In the genomic region with DNA sequence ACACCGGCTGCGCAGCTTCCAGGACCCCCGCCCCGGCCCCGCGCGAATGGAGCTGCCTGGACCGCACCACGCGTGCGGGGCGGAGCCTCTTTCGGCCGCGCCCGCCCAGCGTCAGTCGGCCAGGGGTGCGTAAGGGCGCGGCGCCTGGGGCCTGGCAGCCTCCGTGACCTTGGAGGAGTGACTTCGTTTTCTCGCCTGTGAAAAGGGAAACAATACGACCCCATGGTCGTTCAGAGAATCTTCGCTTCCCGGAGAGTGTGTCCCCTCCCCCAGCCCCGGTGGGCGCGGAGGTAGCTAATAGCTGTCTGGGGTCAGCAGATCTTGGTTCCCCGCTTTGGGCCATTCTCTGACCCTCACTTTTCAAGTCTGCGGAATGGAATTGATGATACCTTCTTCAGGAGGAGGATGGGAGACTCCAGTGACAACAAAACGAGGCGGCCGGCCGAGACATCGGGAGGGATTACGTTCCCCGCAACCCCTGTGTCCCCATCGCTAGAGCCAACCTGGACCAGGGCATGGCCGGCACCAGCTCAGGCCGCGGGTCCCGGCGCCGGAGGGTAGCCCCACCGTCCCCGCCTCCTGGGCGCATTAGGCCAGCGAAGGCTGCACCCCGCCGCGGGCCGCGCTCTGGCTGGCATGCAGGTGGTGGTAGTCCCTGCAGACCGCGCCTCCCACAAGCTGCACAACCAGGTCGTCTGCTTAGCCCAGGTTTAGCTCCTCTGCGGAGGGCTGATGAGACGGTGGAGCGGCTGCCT, we compare ENCODE assay signal across 9 cellular contexts. TPM values are rescaled to one million over a fixed set of nuclear protein-coding genes. Genes with fewer than 3 reads are reported as not detected.
DNase-seq lines count a peak whose midpoint lies in the region; ATAC-seq, FAIRE-seq and TF ChIP-seq lines count a peak whose summit lies in the region.
"Had no signal": no experiment of that assay in that cellular context is flagged by ENCODE, and none has a peak within 500 bp of the region (broad histone marks: within the 10 kb centered on the region; RNA-seq: fewer than 3 reads in every experiment).

No MANE protein-coding gene starts in this region.

- peak overlapping the region; percentile 85 for H3K4me3 Mint-ChIP-seq in Caco-2 (ENCODE audit: unreplicated experiment)

- FAIRE-seq in RCC 7860 (lab: Jason Lieb, UNC), result no peak
- FAIRE-seq: colon had no signal

- no TSS peak for BruUV-seq in Caco-2 (replicated peaks; lab: Mats Ljungman, UMichigan)

- H3K27ac ChIP-seq in HUES48 (ENCODE audit: low read depth, low read length), result peak overlapping the region; percentile 50

- no peaks in the 10 kb centered on the region for H3K9me3 Mint-ChIP-seq in Caco-2 (ENCODE audit: unreplicated experiment)

- intact Hi-C loops in Caco-2 (cut with micrococcal nuclease; ENCODE audit: unreplicated experiment), result loop anchor here (1.0 kb wide), 2 partner anchors 35 to 127 kb away; partner anchors contain the start of gene CLTB

- peaks cover 29% of the 10 kb centered on the region for H3K4me1 Mint-ChIP-seq in Caco-2 (ENCODE audit: low read depth, unreplicated experiment)

- DNase-seq in Caco-2 (peak; percentile 81 to 82), RCC 7860 (ENCODE audit: low spot score) (peak; percentile 14), fibroblast of villous mesenchyme (ENCODE audit: low read depth) (peak; percentile 26), ureter (ENCODE audit: low spot score) (peak; percentile 72)
- DNase-seq in activated T-helper 9 cell treated with anti-CD3 and anti-CD28 coated beads, Interleukin-2, amount 50 U/mL, for 16 hours (ENCODE audit: low read depth), result peak; percentile 62

- H3K4me3 ChIP-seq in Caco-2 (ENCODE audit: low read depth, low read length) (peak overlapping the region; percentile 71), HUES48 (ENCODE audit: low read depth, low read length) (peak overlapping the region; percentile 81), fibroblast of villous mesenchyme (ENCODE audit: low read depth, low read length) (peak overlapping the region; percentile 63), neuron (ENCODE audit: low read length) (peak overlapping the region; percentile 71)

- H3K27me3 Mint-ChIP-seq in Caco-2 (ENCODE audit: insufficient read depth, unreplicated experiment), result no peaks in the 10 kb centered on the region

- H3K27ac Mint-ChIP-seq in Caco-2 (ENCODE audit: unreplicated experiment), result peak overlapping the region; percentile 86

- peak; percentile 72 for ATAC-seq in GM21381 (IDR thresholded peaks at IDR 0.05; ENCODE audit: unreplicated experiment)

- no peak for TF ChIP-seq CTCF in Caco-2 (IDR thresholded peaks at IDR 0.05; ENCODE audit: insufficient read depth in 1 of 2, low read depth in 1 of 2, low read length in 1 of 2, severe bottlenecking in 1 of 2, unreplicated experiment in 1 of 2)
- TF ChIP-seq CTCF in fibroblast of villous mesenchyme (IDR thresholded peaks at IDR 0.05; ENCODE audit: insufficient read depth, low read depth, low read length), result no peak

- H2AFZ ChIP-seq in neuron (ENCODE audit: low read depth, low read length), result peak overlapping the region; percentile 97

- H3K36me3 Mint-ChIP-seq in Caco-2 (ENCODE audit: insufficient read depth, unreplicated experiment), result peaks cover 18% of the 10 kb centered on the region

- peak overlapping the region; percentile 48 for H3K9ac ChIP-seq in HUES48 (ENCODE audit: low read depth, low read length)

- peaks cover 33% of the 10 kb centered on the region for H3K4me1 ChIP-seq in Caco-2
- H3K4me1 ChIP-seq in HUES48 (ENCODE audit: control insufficient read depth, insufficient read depth, low read length), result peaks cover 20% of the 10 kb centered on the region
- peaks cover 17% of the 10 kb centered on the region for H3K4me1 ChIP-seq in neuron (ENCODE audit: insufficient read depth, low read length)

- no peaks in the 10 kb centered on the region for H3K9me3 ChIP-seq in Caco-2
- no peaks in the 10 kb centered on the region for H3K9me3 ChIP-seq in HUES48 (ENCODE audit: control insufficient read depth, insufficient read depth, low read length)
- no peaks in the 10 kb centered on the region for H3K9me3 ChIP-seq in neuron (ENCODE audit: low read length)

- CTCF ChIA-PET in Caco-2 (lab: Charles Lee), result interaction anchor here (0.6 to 2.6 kb wide), 12 partner anchors 8 to 1427 kb away, joined by 3 to 21 read pairs (median 4); partner anchors contain the start of genes CLTB, FAF2 and TSPAN17

- POLR2A ChIA-PET in Caco-2 (lab: Charles Lee), result interaction anchor here (0.5 to 1.4 kb wide), 12 partner anchors 9 to 149 kb away, joined by 3 to 13 read pairs (median 4); partner anchors contain the start of genes CLTB, FAF2 and TSPAN17

- H3K27me3 ChIP-seq in Caco-2 (replicated peaks; ENCODE audit: control insufficient read depth, insufficient read depth, low read length) (no peaks in the 10 kb centered on the region), HUES48 (ENCODE audit: control insufficient read depth, insufficient read depth, low read length) (no peaks in the 10 kb centered on the region), neuron (ENCODE audit: insufficient read depth, low read length) (peaks cover 5% of the 10 kb centered on the region)

- H3K36me3 ChIP-seq in Caco-2 (ENCODE audit: control insufficient read depth, insufficient read depth, low read length) (no peaks in the 10 kb centered on the region), HUES48 (ENCODE audit: control insufficient read depth, insufficient read depth, low read length) (no peaks in the 10 kb centered on the region), neuron (ENCODE audit: insufficient read depth, low read length) (no peaks in the 10 kb centered on the region)

RNA-seq across cellular contexts. Expression of gene CDHR2, which starts 5.5 kb away (rescaled TPM):
- 0.19 and 0.59 TPM in 2 replicates for total RNA-seq in Caco-2 (2022)
- total RNA-seq in fibroblast of villous mesenchyme, result not detected in 2 replicates
- not detected for total RNA-seq in ureter

RNA-seq across cellular contexts. Expression of gene RNF44, which starts 6.4 kb away (rescaled TPM):
- total RNA-seq in Caco-2 (2022), result 84.2 and 90.8 TPM in 2 replicates
- total RNA-seq in fibroblast of villous mesenchyme, result 2.6 and 4.3 TPM in 2 replicates
- 71.5 TPM for total RNA-seq in ureter

Comparison
In these comparisons a context has a peak if more than half of its experiments do, and no peak if none do; other contexts are left out.
1. Peak in every context shown above with its lines: DNase-seq, ATAC-seq, H3K4me3 ChIP-seq and H3K27ac ChIP-seq.
2. DNase-seq: peak in every context shown above with its lines; median percentile 82 in Caco-2; 72 in ureter; 62 in activated T-helper 9 cell treated with anti-CD3 and anti-CD28 coated beads, Interleukin-2, amount 50 U/mL, for 16 hours; 26 in fibroblast of villous mesenchyme; 14 in RCC 7860.
3. RNA of gene RNF44, which starts 6.4 kb away (total RNA-seq): 84.2 to 90.8 TPM in Caco-2 and 71.5 TPM in ureter (single experiment); 2.6 to 4.3 TPM in fibroblast of villous mesenchyme; every median in the first group is over 10 times any median in the second.